ENCODE assay signal across 8 cellular contexts in the genomic region with DNA sequence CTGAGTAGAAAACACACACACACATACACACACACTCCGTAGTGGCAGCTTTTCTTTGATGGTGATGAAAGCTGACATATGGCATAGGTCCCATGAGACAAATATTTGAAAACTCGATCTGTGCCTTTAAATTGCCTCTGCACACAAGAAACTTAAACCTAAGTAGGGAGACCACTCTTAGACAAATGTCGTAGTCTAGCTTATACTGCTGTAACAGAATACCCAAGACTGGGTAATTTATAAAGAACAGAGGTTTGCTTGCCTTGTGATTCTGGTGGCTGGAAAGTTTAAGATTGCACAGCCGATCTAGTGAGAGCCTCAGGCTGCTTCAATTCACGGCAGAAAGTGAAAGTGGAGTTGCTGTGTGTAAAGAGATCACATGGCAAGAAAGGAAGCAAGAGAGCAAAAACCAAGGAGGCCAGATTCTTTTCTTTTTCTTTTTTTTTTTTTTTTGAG.
DNase-seq lines count a peak whose midpoint lies in the region; ATAC-seq, FAIRE-seq and TF ChIP-seq lines count a peak whose summit lies in the region.

No MANE protein-coding gene starts in this region.

- H2AFZ ChIP-seq in neural progenitor cell (replicated peaks) = no peak overlapping the region

- peak overlapping the region in 3 of 4 donors; percentile 31 to 71 (median 41) for H3K27ac ChIP-seq in body of pancreas
- H3K27ac ChIP-seq in muscle layer of duodenum (ENCODE audit: low read length) = no peak overlapping the region
- no peak overlapping the region for H3K27ac ChIP-seq in neural progenitor cell

- ATAC-seq in GM21367 (IDR thresholded peaks at IDR 0.05; ENCODE audit: unreplicated experiment) (peak; percentile 71), body of pancreas (peak; percentile 72)

- no peaks in the 10 kb centered on the region for H3K27me3 ChIP-seq in body of pancreas
- H3K27me3 ChIP-seq in muscle layer of duodenum (ENCODE audit: low read depth, low read length) = no peaks in the 10 kb centered on the region
- H3K27me3 ChIP-seq in neural progenitor cell = no peaks in the 10 kb centered on the region

- no peak overlapping the region for H3K9ac ChIP-seq in neural progenitor cell

- peak overlapping the region in 1 of 2 donors; percentile 26 for H3K4me3 ChIP-seq in body of pancreas
- peak overlapping the region; percentile 49 to 62 for H3K4me3 ChIP-seq in muscle layer of duodenum (ENCODE audit: low read depth in 1 of 2, low read length in 2 of 2)
- H3K4me3 ChIP-seq in neural progenitor cell = no peak overlapping the region

- no peaks in the 10 kb centered on the region for H4K20me1 ChIP-seq in neural progenitor cell (ENCODE audit: low read depth)

- H3K27me3 Mint-ChIP-seq in neural progenitor cell (ENCODE audit: insufficient read depth, low read depth) = no peaks in the 10 kb centered on the region

- H3K9me3 Mint-ChIP-seq in neural progenitor cell = no peaks in the 10 kb centered on the region

- no peak overlapping the region for H3K4me3 Mint-ChIP-seq in neural progenitor cell

- H3K4me1 Mint-ChIP-seq in neural progenitor cell = peaks cover 2% of the 10 kb centered on the region

- no peak for TF ChIP-seq CTCF in body of pancreas (IDR thresholded peaks at IDR 0.05)
- TF ChIP-seq CTCF in neural progenitor cell (IDR thresholded peaks at IDR 0.05) = no peak

- H3K4me2 ChIP-seq in neural progenitor cell = no peak overlapping the region

- peaks cover 5% of the 10 kb centered on the region for H3K4me1 ChIP-seq in body of pancreas
- no peaks in the 10 kb centered on the region for H3K4me1 ChIP-seq in muscle layer of duodenum (ENCODE audit: control insufficient read depth in 1 of 2, insufficient read depth in 2 of 2, low read length in 2 of 2)
- H3K4me1 ChIP-seq in neural progenitor cell = no peaks in the 10 kb centered on the region

- H3K9me3 ChIP-seq in body of pancreas (no peaks in the 10 kb centered on the region), muscle layer of duodenum (ENCODE audit: control insufficient read depth in 1 of 2, low read length in 2 of 2) (no peaks in the 10 kb centered on the region), neural progenitor cell (ENCODE audit: low read depth) (no peaks in the 10 kb centered on the region)

- no peaks in the 10 kb centered on the region for H3F3A ChIP-seq in neural progenitor cell (ENCODE audit: low read depth)

- peak; percentile 4 for DNase-seq in COLO829 (ENCODE audit: low spot score)
- peak; percentile 54 to 59 for DNase-seq in Kasumi-1 (lab: John Stamatoyannopoulos, UW)
- peak; percentile 13 to 45 (median 16) for DNase-seq in body of pancreas
- DNase-seq in cerebellar nuclear complex (lab: John Stamatoyannopoulos, UW) = no peak
- DNase-seq in neural progenitor cell (ENCODE audit: low spot score) = no peak
- DNase-seq in HTR-8/SVneo (ENCODE audit: insufficient read length, low spot score) = no peak

- no peak overlapping the region for H3K27ac Mint-ChIP-seq in neural progenitor cell

- H3K36me3 ChIP-seq in body of pancreas (replicated peaks in 1 of 2; ENCODE audit: insufficient read depth in 1 of 2, low read depth in 2 of 2) (no peaks in the 10 kb centered on the region), muscle layer of duodenum (ENCODE audit: control insufficient read depth in 1 of 2, insufficient read depth in 2 of 2, low read length in 2 of 2) (no peaks in the 10 kb centered on the region), neural progenitor cell (no peaks in the 10 kb centered on the region)

- TF ChIP-seq POLR2A in body of pancreas (IDR thresholded peaks at IDR 0.05) = no peak

- no peak for FAIRE-seq in HTR-8/SVneo (lab: Jason Lieb, UNC)

- no peaks in the 10 kb centered on the region for H3K36me3 Mint-ChIP-seq in neural progenitor cell

- 0 to 4% methylated on average over 5 of the region's 5 CpGs for WGBS in body of pancreas, 2 donors

- intact Hi-C loops in body of pancreas (cut with DNase I) = no loop called here

- no peaks in the 10 kb centered on the region for H3K79me2 ChIP-seq in neural progenitor cell (ENCODE audit: low read depth)

Comparison
In these comparisons a context has a peak if more than half of its experiments do, and no peak if none do; other contexts are left out.
1. DNase-seq: peak in COLO829 (single experiment), Kasumi-1 (2 of 2) and body of pancreas (4 of 4); none in cerebellar nuclear complex (0 of 2), neural progenitor cell (single experiment) and HTR-8/SVneo (single experiment).
2. H3K27ac ChIP-seq: peak in body of pancreas (3 of 4); none in muscle layer of duodenum (single experiment) and neural progenitor cell (single experiment).